ENCODE assay signal across 16 cellular contexts in genomic region chr17:78793968-78794367, GRCh38. TPM values are rescaled to one million over a fixed set of nuclear protein-coding genes. Genes with fewer than 3 reads are reported as not detected.
DNase-seq lines count a peak whose midpoint lies in the region; ATAC-seq and TF ChIP-seq lines count a peak whose summit lies in the region.
"Had no signal": no experiment of that assay in that cellular context is flagged by ENCODE, and none has a peak within 500 bp of the region (broad histone marks: within the 10 kb centered on the region; RNA-seq: fewer than 3 reads in every experiment).

No MANE protein-coding gene starts in this region.

- no peak overlapping the region for H3K9ac ChIP-seq in IMR-90 (ENCODE audit: low read depth, low read length)
- H3K9ac ChIP-seq: BLaER1 had no signal

- POLR2A ChIA-PET in activated CD4-positive, alpha-beta T cell treated with anti-CD3 and anti-CD28 coated beads, Interleukin-2, amount 10 ng/mL, durations not matched to agents 7 days and 5 days (lab: Charles Lee) = no interaction called here
- POLR2A ChIA-PET in IMR-90 (lab: Charles Lee; ENCODE audit: unreplicated experiment) = no interaction called here

- H2BK15ac ChIP-seq in IMR-90 (ENCODE audit: low read depth, low read length) = no peak overlapping the region

- H4K20me1 ChIP-seq in IMR-90 (ENCODE audit: insufficient read depth, low read length) = peaks cover 7% of the 10 kb centered on the region

- peak overlapping the region; percentile 5 for H3K27ac Mint-ChIP-seq in activated CD4-positive, alpha-beta T cell treated with anti-CD3 and anti-CD28 coated beads, Interleukin-2, amount 10 ng/mL, durations not matched to agents 7 days and 5 days

- ATAC-seq in IMR-90 (ENCODE audit: low read depth) (no peak), psoas muscle (peak; percentile 67 to 85 (median 72)), HG03196 (IDR thresholded peaks at IDR 0.05; ENCODE audit: unreplicated experiment) (no peak)
- ATAC-seq: pancreas had no signal

- H2AFZ ChIP-seq in IMR-90 (replicated peaks; ENCODE audit: low read length, poor library complexity) = no peak overlapping the region

- no peak overlapping the region for H4K91ac ChIP-seq in IMR-90 (ENCODE audit: insufficient read depth, low read depth, low read length)

- H3K36me3 ChIP-seq in IMR-90 (ENCODE audit: control insufficient read depth, insufficient read depth, low read length) (peaks cover 47% of the 10 kb centered on the region), psoas muscle (ENCODE audit: insufficient read depth in 1 of 2, low read depth in 1 of 2) (peaks cover 0 to 40% of the 10 kb centered on the region in 2 donors), stomach (peaks cover 24 to 71% (median 61%) of the 10 kb centered on the region in 4 donors)

- H3K9me3 ChIP-seq in IMR-90 (ENCODE audit: control insufficient read depth, insufficient read depth, low read length) (no peaks in the 10 kb centered on the region), psoas muscle (no peaks in the 10 kb centered on the region), stomach (no peaks in the 10 kb centered on the region)
- H3K9me3 ChIP-seq: BLaER1, pancreas had no signal

- no peak overlapping the region for H2BK5ac ChIP-seq in IMR-90 (ENCODE audit: low read depth, low read length, poor library complexity, severe bottlenecking)

- no peak for TF ChIP-seq RAD21 in IMR-90 (IDR thresholded peaks at IDR 0.05; ENCODE audit: low read length)

- H3K4ac ChIP-seq in IMR-90 (ENCODE audit: low read depth, low read length) = no peak overlapping the region

- BruUV-seq in IMR-90 (replicated peaks; lab: Mats Ljungman, UMichigan) = no TSS peak

- peaks cover 56% of the 10 kb centered on the region for H3K4me1 Mint-ChIP-seq in activated CD4-positive, alpha-beta T cell treated with anti-CD3 and anti-CD28 coated beads, Interleukin-2, amount 10 ng/mL, durations not matched to agents 7 days and 5 days

- no peak overlapping the region for H3K4me3 ChIP-seq in IMR-90 (ENCODE audit: insufficient read depth, low read depth, low read length)
- peak overlapping the region; percentile 18 for H3K4me3 ChIP-seq in psoas muscle
- H3K4me3 ChIP-seq in stomach = no peak overlapping the region
- H3K4me3 ChIP-seq: BLaER1, pancreas had no signal

- 82% methylated on average over 5 of the region's 6 CpGs; no CpG with 5 or more reads in 1 of the 2 experiments for WGBS in IMR-90 (ENCODE audit: extremely low coverage in 2 of 2, insufficient read length in 1 of 2), 2 experiments
- whole genome bisulfite sequencing in psoas muscle, 3 donors = 52 to 63% (median 57%) methylated on average over 6 of the region's 6 CpGs
- 79 to 96% (median 88%) methylated on average over 6 of the region's 6 CpGs for WGBS in stomach, 5 donors

- H3K4me1 ChIP-seq in IMR-90 (ENCODE audit: control insufficient read depth, insufficient read depth, low read length) (peaks cover 29% of the 10 kb centered on the region), psoas muscle (peaks cover 68% of the 10 kb centered on the region), stomach (peaks cover 34 to 69% (median 56%) of the 10 kb centered on the region in 4 donors)

- H3K9me3 Mint-ChIP-seq in activated CD4-positive, alpha-beta T cell treated with anti-CD3 and anti-CD28 coated beads, Interleukin-2, amount 10 ng/mL, durations not matched to agents 7 days and 5 days = no peaks in the 10 kb centered on the region

- H3K27ac ChIP-seq in IMR-90 (ENCODE audit: insufficient read depth, low read length) (no peak overlapping the region), psoas muscle (peak overlapping the region; percentile 78), stomach (no peak overlapping the region)
- H3K27ac ChIP-seq: pancreas had no signal

- in situ Hi-C loops in IMR-90 (cut with MboI; ENCODE audit: low sequenced_read_pairs) = no loop called here

- CTCF ChIA-PET in activated CD4-positive, alpha-beta T cell treated with anti-CD3 and anti-CD28 coated beads, Interleukin-2, amount 10 ng/mL, durations not matched to agents 7 days and 5 days (lab: Charles Lee) = interaction anchor here (1.8 kb wide), 1 partner anchor 25 kb away, joined by 4 read pairs; no protein-coding TSS in a partner anchor
- CTCF ChIA-PET in IMR-90 (lab: Yijun Ruan, JAX) = no interaction called here

- TF ChIP-seq EP300 in stomach (IDR thresholded peaks at IDR 0.05) = no peak

- H3K56ac ChIP-seq in IMR-90 (ENCODE audit: extremely low read depth, insufficient read depth, low read length) = no peak overlapping the region

- intact Hi-C loops in IMR-90 (cut with micrococcal nuclease) (no loop called here), psoas muscle (cut with DNase I) (no loop called here), stomach (cut with DNase I; ENCODE audit: low total_unique reads) (loop anchor here (10.0 kb wide), 1 partner anchor 299 kb away; no protein-coding TSS in a partner anchor)

- no peak overlapping the region for H3K23ac ChIP-seq in IMR-90 (ENCODE audit: low read depth, low read length)

- H2AK9ac ChIP-seq in IMR-90 (replicated peaks; ENCODE audit: low read depth, low read length, poor library complexity) = peak overlapping the region; percentile 17

- no peak for DNase-seq in activated CD4-positive, alpha-beta T cell treated with anti-CD3 and anti-CD28 coated beads, Interleukin-2, amount 10 ng/mL, durations not matched to agents 7 days and 5 days
- DNase-seq in activated CD4-positive, alpha-beta T cell treated with anti-CD3 and anti-CD28 coated beads for 48 hours = no peak
- DNase-seq in IMR-90 (no peak), cerebellar cortex (ENCODE audit: low spot score) (peak; percentile 62), psoas muscle (peak in 1 of 2 donors; percentile 62), NCI-H2107 (lab: John Stamatoyannopoulos, UW) (no peak), stomach (no peak)
- DNase-seq: activated CD4-positive, alpha-beta T cell treated with anti-CD3 and anti-CD28 coated beads, Interleukin-2, amount 50 U/mL, for 4 hours; effector memory CD4-positive, alpha-beta T cell; NCI-H2227 treated with DMSO at 0.1 percent for 48 hours; NK-92 treated with Interleukin-12 subunit alpha and Interleukin-12 subunit beta, amount 100 ng/mL, for 24 hours; pancreas; RPMI8226; stimulated activated CD4-positive, alpha-beta T cell treated with anti-CD3 and anti-CD28 coated beads, Interleukin-2, amount 100 ng/mL, for 48 hours had no signal

- no peak overlapping the region for H2AK5ac ChIP-seq in IMR-90 (ENCODE audit: low read depth, low read length)

- H3K18ac ChIP-seq in IMR-90 (ENCODE audit: low read depth, low read length) = no peak overlapping the region

- peaks cover 68% of the 10 kb centered on the region for H3K36me3 Mint-ChIP-seq in activated CD4-positive, alpha-beta T cell treated with anti-CD3 and anti-CD28 coated beads, Interleukin-2, amount 10 ng/mL, durations not matched to agents 7 days and 5 days (ENCODE audit: low read depth)

- H3K9me1 ChIP-seq in IMR-90 (ENCODE audit: insufficient read depth, low read length) = peaks cover 35% of the 10 kb centered on the region

- H3K4me3 Mint-ChIP-seq in activated CD4-positive, alpha-beta T cell treated with anti-CD3 and anti-CD28 coated beads, Interleukin-2, amount 10 ng/mL, durations not matched to agents 7 days and 5 days = no peak overlapping the region

- H3K14ac ChIP-seq in IMR-90 (replicated peaks; ENCODE audit: low read depth, low read length) = no peak overlapping the region

- no peak overlapping the region for H4K5ac ChIP-seq in IMR-90 (ENCODE audit: low read depth, low read length)

- dilution Hi-C loops in IMR-90 (cut with HindIII; ENCODE audit: low sequenced_read_pairs, unreplicated experiment) = no loop called here

- H3K4me2 ChIP-seq in IMR-90 (ENCODE audit: low read depth, low read length) = no peak overlapping the region

- H2BK120ac ChIP-seq in IMR-90 (ENCODE audit: low read depth, low read length) = no peak overlapping the region

- H3K27me3 ChIP-seq in IMR-90 (ENCODE audit: control insufficient read depth, insufficient read depth, low read length) = no peaks in the 10 kb centered on the region
- H3K27me3 ChIP-seq in psoas muscle (ENCODE audit: insufficient read depth in 3 of 3, low read length in 2 of 3) = no peaks in the 10 kb centered on the region
- H3K27me3 ChIP-seq in stomach = no peaks in the 10 kb centered on the region
- H3K27me3 ChIP-seq: BLaER1, pancreas had no signal

- H3K79me1 ChIP-seq in IMR-90 (ENCODE audit: low read depth in 1 of 2, low read length in 2 of 2) = peaks cover 3 to 54% of the 10 kb centered on the region in 2 experiments; a peak in 2 of 4 replicates

- no peaks in the 10 kb centered on the region for H3K27me3 Mint-ChIP-seq in activated CD4-positive, alpha-beta T cell treated with anti-CD3 and anti-CD28 coated beads, Interleukin-2, amount 10 ng/mL, durations not matched to agents 7 days and 5 days

- no peak overlapping the region for H4K8ac ChIP-seq in IMR-90 (ENCODE audit: low read depth in 2 of 2, low read length in 2 of 2)

- H2BK20ac ChIP-seq in IMR-90 (ENCODE audit: low read depth, low read length) = no peak overlapping the region

- no peak for TF ChIP-seq CTCF in IMR-90 (conservative IDR thresholded peaks at IDR 0.05; ENCODE audit: low read depth, low read length)
- TF ChIP-seq CTCF in psoas muscle (IDR thresholded peaks at IDR 0.05) = no peak
- TF ChIP-seq CTCF in stomach (IDR thresholded peaks at IDR 0.05) = no peak

- no peak for TF ChIP-seq POLR2A in IMR-90 (IDR thresholded peaks at IDR 0.05; ENCODE audit: low read depth, low read length)
- no peak for TF ChIP-seq POLR2A in stomach (IDR thresholded peaks at IDR 0.05)

TF ChIP-seq in IMR-90, 13 proteins besides CTCF, POLR2A, EP300 and RAD21 (continues in another document):
- no peak for TF ChIP-seq NFE2L2 (IDR thresholded peaks at IDR 0.05; ENCODE audit: low read depth, low read length)
- TF ChIP-seq BHLHE40 (IDR thresholded peaks at IDR 0.05; ENCODE audit: low read depth, low read length) = no peak

RNA-seq across cellular contexts. Expression of gene CYTH1, which starts 11.9 kb away (rescaled TPM):
- 100 to 1,000 TPM; 244 to 251 TPM for total RNA-seq in activated CD4-positive, alpha-beta T cell treated with anti-CD3 and anti-CD28 coated beads, Interleukin-2, amount 10 ng/mL, durations not matched to agents 7 days and 5 days
- total RNA-seq in IMR-90 (2012; rRNA removed) (7.9 and 8.3 TPM in 2 replicates), psoas muscle (10 to 100 TPM; 25.6 to 40.4 (median 34.0) TPM), stomach (100 to 1,000 TPM in 2 of 5 donors, 10 to 100 TPM in 3; 32.7 to 137 (median 80.2) TPM)
- polyA plus RNA-seq in IMR-90 (2012; rRNA removed) (10.1 and 12.4 TPM in 2 replicates), psoas muscle (10 to 100 TPM; 18.7 to 38.0 (median 23.9) TPM), stomach (10 to 100 TPM; 29.6 to 51.5 (median 30.6) TPM)
- 6.2 and 9.0 TPM in 2 replicates for polyA plus RNA-seq in IMR-90 (2012; cell fraction: cytosol; rRNA removed)
- polyA plus RNA-seq in IMR-90 (2012; cell fraction: nucleus; rRNA removed; ENCODE audit: low replicate concordance) = 46.8 and 57.8 TPM in 2 replicates

RNA-seq across cellular contexts. Expression of gene USP36, which starts 46.6 kb away (rescaled TPM):
- 10 to 100 TPM; 79.0 to 92.9 TPM for total RNA-seq in activated CD4-positive, alpha-beta T cell treated with anti-CD3 and anti-CD28 coated beads, Interleukin-2, amount 10 ng/mL, durations not matched to agents 7 days and 5 days
- total RNA-seq in IMR-90 (2012; rRNA removed) (28.3 and 30.6 TPM in 2 replicates), psoas muscle (10 to 100 TPM; 24.2 to 40.5 (median 28.8) TPM), stomach (100 to 1,000 TPM in 1 of 5 donors, 10 to 100 TPM in 4; 33.3 to 106 (median 42.0) TPM)
- polyA plus RNA-seq in IMR-90 (2012; rRNA removed) (38.3 and 39.7 TPM in 2 replicates), psoas muscle (10 to 100 TPM; 14.0 to 23.7 (median 20.6) TPM), stomach (10 to 100 TPM; 14.2 to 20.9 (median 15.3) TPM)
- polyA plus RNA-seq in IMR-90 (2012; cell fraction: cytosol; rRNA removed) = 21.7 and 22.5 TPM in 2 replicates
- 135 and 196 TPM in 2 replicates for polyA plus RNA-seq in IMR-90 (2012; cell fraction: nucleus; rRNA removed; ENCODE audit: low replicate concordance)

Comparison
In these comparisons a context has a peak if more than half of its experiments do, and no peak if none do; other contexts are left out.
1. ATAC-seq: peak in psoas muscle (4 of 4); none in IMR-90 (single experiment) and HG03196 (single experiment).